ENCODE assay signal across 14 cellular contexts in the genomic region with DNA sequence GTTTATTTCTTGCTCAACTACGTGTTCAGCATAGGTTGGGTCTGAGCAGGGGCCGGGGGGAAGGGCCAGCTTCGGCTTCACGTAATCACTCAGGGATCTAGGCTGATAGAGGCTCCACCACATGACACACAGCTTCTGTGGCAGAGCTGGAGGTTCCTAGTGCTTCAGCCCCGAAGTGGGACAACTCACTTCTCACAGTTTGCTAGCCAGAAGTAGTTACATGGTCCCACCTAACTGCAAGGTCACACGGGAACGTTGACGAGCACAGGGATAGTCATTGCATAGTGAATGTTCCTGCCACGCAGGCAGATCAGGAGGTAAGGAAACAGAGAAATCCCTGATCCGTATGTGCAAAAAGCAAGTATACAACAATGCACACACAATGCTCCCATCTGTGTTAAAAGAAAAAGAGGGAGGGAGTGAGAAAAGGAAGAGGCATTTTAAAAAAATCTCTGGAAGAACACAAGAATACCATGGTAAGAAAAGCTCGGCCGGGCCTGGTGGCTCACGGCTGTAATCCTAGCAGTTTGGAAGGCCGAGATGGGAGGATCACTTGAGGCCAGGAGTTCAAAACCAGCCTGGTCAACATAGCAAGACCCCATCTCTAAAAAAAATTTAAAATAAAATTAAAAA. TPM values are rescaled to one million over a fixed set of nuclear protein-coding genes. Genes with fewer than 3 reads are reported as not detected.
DNase-seq lines count a peak whose midpoint lies in the region; ATAC-seq, FAIRE-seq and TF ChIP-seq lines count a peak whose summit lies in the region.
"Had no signal": no experiment of that assay in that cellular context is flagged by ENCODE, and none has a peak within 500 bp of the region (broad histone marks: within the 10 kb centered on the region; RNA-seq: fewer than 3 reads in every experiment).

No MANE protein-coding gene starts in this region.

- TF ChIP-seq POLR2A in esophagus squamous epithelium (IDR thresholded peaks at IDR 0.05): peak in 1 of 4 donors; percentile 8
- no peak for TF ChIP-seq POLR2A in H54 (IDR thresholded peaks at IDR 0.05; ENCODE audit: low read depth, low read length)

- intact Hi-C loops in Panc1 (cut with micrococcal nuclease; ENCODE audit: unreplicated experiment): loop anchor here (10.0 kb wide), 1 partner anchor 82 kb away; no protein-coding TSS in a partner anchor
- intact Hi-C loops in esophagus squamous epithelium (cut with DNase I): no loop called here
- intact Hi-C loops in pancreas (cut with DNase I): no loop called here

- H3K27me3 ChIP-seq in Panc1 (ENCODE audit: control insufficient read depth, insufficient read depth, low read length) (no peaks in the 10 kb centered on the region), esophagus squamous epithelium (no peaks in the 10 kb centered on the region), pancreas (no peaks in the 10 kb centered on the region)
- H3K27me3 ChIP-seq: BLaER1, uterus had no signal

- H3K4me1 ChIP-seq in Panc1 (ENCODE audit: control insufficient read depth, insufficient read depth, low read length): peaks cover 77% of the 10 kb centered on the region
- H3K4me1 ChIP-seq in esophagus squamous epithelium: peaks cover 42 to 100% (median 95%) of the 10 kb centered on the region in 3 donors
- peaks cover 25 to 57% (median 52%) of the 10 kb centered on the region in 3 donors for H3K4me1 ChIP-seq in pancreas

- in situ Hi-C loops in Panc1 (cut with HindIII; ENCODE audit: low pct_unique_long_range_greater_than_20kb, low sequenced_read_pairs): no loop called here
- in situ Hi-C loops in KBM-7 (cut with MboI; ENCODE audit: low pct_unique_long_range_greater_than_20kb, low sequenced_read_pairs): no loop called here

- FAIRE-seq in pancreas (lab: Jason Lieb, UNC) (no peak), H54 (lab: Jason Lieb, UNC) (no peak)

- no peak overlapping the region for H3K4me3 Mint-ChIP-seq in immature natural killer cell

- H3K27ac ChIP-seq in Panc1 (ENCODE audit: low read length): peak overlapping the region; percentile 74
- peak overlapping the region; percentile 71 to 99 (median 80) for H3K27ac ChIP-seq in esophagus squamous epithelium
- H3K27ac ChIP-seq in pancreas: peak overlapping the region in 2 of 4 donors; percentile 61 to 68
- H3K27ac ChIP-seq: BLaER1 had no signal

- no peaks in the 10 kb centered on the region for H3K9me3 Mint-ChIP-seq in immature natural killer cell

- DNase-seq in ELR (ENCODE audit: low read depth) (peak; percentile 38), Panc1 (ENCODE audit: low read depth, low spot score) (no peak), esophagus squamous epithelium (lab: John Stamatoyannopoulos, UW) (no peak), pancreas (no peak), H54 (ENCODE audit: insufficient read length, low spot score) (no peak), KBM-7 (no peak), immature natural killer cell (no peak)
- no peak for DNase-seq in stimulated activated CD4-positive, alpha-beta T cell treated with anti-CD3 and anti-CD28 coated beads, Interleukin-4, amount 100 ng/mL, for 4 hours
- DNase-seq: activated effector memory CD4-positive, alpha-beta T cell treated with Interleukin-2 at 50 U/mL for 16 hours; dermis blood vessel endothelial cell; NK-92 treated with Interleukin-12 subunit alpha and Interleukin-12 subunit beta, amount 100 ng/mL, for 24 hours; stimulated activated CD4-positive, alpha-beta T cell treated with anti-CD3 and anti-CD28 coated beads, Interleukin-4, amount 100 ng/mL, for 24 hours; uterus had no signal

- no peak overlapping the region for H3K27ac Mint-ChIP-seq in immature natural killer cell

- H3K36me3 Mint-ChIP-seq in immature natural killer cell: no peaks in the 10 kb centered on the region

- H3K27me3 Mint-ChIP-seq in immature natural killer cell (ENCODE audit: low read depth in 3 of 3): no peaks in the 10 kb centered on the region

- H3K4me3 ChIP-seq in Panc1 (ENCODE audit: low read depth in 2 of 2, low read length in 2 of 2) (peak overlapping the region; percentile 5 to 43; a peak in 2 of 4 replicates), esophagus squamous epithelium (peak overlapping the region in 1 of 4 donors; percentile 17), pancreas (no peak overlapping the region)
- H3K4me3 ChIP-seq: BLaER1, uterus had no signal

- H3K36me3 ChIP-seq in Panc1 (ENCODE audit: control insufficient read depth, insufficient read depth, low read length) (no peaks in the 10 kb centered on the region), esophagus squamous epithelium (no peaks in the 10 kb centered on the region), pancreas (no peaks in the 10 kb centered on the region)
- H3K36me3 ChIP-seq: uterus had no signal

- CTCF ChIA-PET in Panc1 (lab: Charles Lee): no interaction called here

- ATAC-seq in Panc1 (peak; percentile 70), pancreas (peak in 3 of 4 donors; percentile 7 to 10 (median 9))

- TF ChIP-seq CTCF in Panc1 (IDR thresholded peaks at IDR 0.05) (no peak), esophagus squamous epithelium (IDR thresholded peaks at IDR 0.05) (no peak), pancreas (IDR thresholded peaks at IDR 0.05) (no peak)

- POLR2A ChIA-PET in Panc1 (lab: Charles Lee): interaction anchor here (0.6 kb wide), 1 partner anchor 346 kb away, joined by 3 read pairs; a partner anchor contains a TSS

- H3K4me1 Mint-ChIP-seq in immature natural killer cell: peaks cover 35 to 54% of the 10 kb centered on the region in 2 donors

- 36 to 52% methylated on average over 14 of the region's 14 CpGs for WGBS in esophagus squamous epithelium, 2 donors
- 54 to 58% methylated on average over 14 of the region's 14 CpGs for WGBS in pancreas, 2 donors

- BruUV-seq in Panc1 (replicated peaks; lab: Mats Ljungman, UMichigan): no TSS peak

- H3K9me3 ChIP-seq in Panc1 (ENCODE audit: control insufficient read depth, insufficient read depth, low read depth, low read length): no peaks in the 10 kb centered on the region
- no peaks in the 10 kb centered on the region for H3K9me3 ChIP-seq in esophagus squamous epithelium
- H3K9me3 ChIP-seq in pancreas: no peaks in the 10 kb centered on the region
- H3K9me3 ChIP-seq: uterus had no signal

RNA-seq across cellular contexts. Expression of a gene that starts 16.9 kb away (rescaled TPM):
- total RNA-seq in Panc1 (2021; ENCODE audit: unreplicated experiment): 47.0 TPM
- polyA plus RNA-seq in Panc1 (2012; ENCODE audit: insufficient read length): 23.3 TPM
- 10 to 100 TPM; 16.4 to 36.2 (median 24.6) TPM for total RNA-seq in esophagus squamous epithelium
- 10 to 100 TPM in 5 of 6 donors, 1 to 10 TPM in 1; 9.0 to 22.7 (median 15.7) TPM for total RNA-seq in pancreas
- 10 to 100 TPM in 1 of 2 donors, 1 to 10 TPM in 1; 7.6 to 14.7 TPM for polyA plus RNA-seq in pancreas
- 1 to 10 TPM in 2 of 3 donors, under 1 TPM in 1; 0.93 to 2.0 (median 1.2) TPM for polyA plus RNA-seq in immature natural killer cell

Comparison
In these comparisons a context has a peak if more than half of its experiments do, and no peak if none do; other contexts are left out.
1. H3K4me3 ChIP-seq: peak in Panc1 (2 of 2); none in pancreas (0 of 4).